In genomic region chr6:131532476-131533108, GRCh38 we compare ENCODE assay signal across 10 cellular contexts. TPM values are rescaled to one million over a fixed set of nuclear protein-coding genes. Genes with fewer than 3 reads are reported as not detected.
DNase-seq lines count a peak whose midpoint lies in the region; ATAC-seq and TF ChIP-seq lines count a peak whose summit lies in the region.
"Had no signal": no experiment of that assay in that cellular context is flagged by ENCODE, and none has a peak within 500 bp of the region (broad histone marks: within the 10 kb centered on the region; RNA-seq: fewer than 3 reads in every experiment).

No MANE protein-coding gene starts in this region.

- H3K4me3 ChIP-seq in GM12865 (ENCODE audit: low read depth, low read length): no peak overlapping the region
- H3K4me3 ChIP-seq in epithelial cell of esophagus (ENCODE audit: low read length): no peak overlapping the region

- TF ChIP-seq CTCF in GM12865 (IDR thresholded peaks at IDR 0.05; ENCODE audit: insufficient read depth, low read depth, low read length, missing control alignments): no peak
- no peak for TF ChIP-seq CTCF in epithelial cell of esophagus (IDR thresholded peaks at IDR 0.05; ENCODE audit: insufficient read depth, low read depth, low read length, missing control alignments)

- peak; percentile 90 for ATAC-seq in GM21723 (IDR thresholded peaks at IDR 0.05; ENCODE audit: unreplicated experiment)

- DNase-seq in GM12865 (ENCODE audit: low read depth) (peak; percentile 42), LHCN-M2 (ENCODE audit: low read depth) (peak; percentile 8), epithelial cell of esophagus (ENCODE audit: low read depth) (peak; percentile 6), NCI-H345 treated with DMSO at 0.1 percent for 48 hours (lab: John Stamatoyannopoulos, UW; ENCODE audit: unreplicated experiment) (no peak), HuH-7 (ENCODE audit: low spot score) (no peak), NCI-H345 (lab: John Stamatoyannopoulos, UW) (no peak), DMS 273 treated with DMSO at 0.1 percent for 48 hours (lab: John Stamatoyannopoulos, UW) (no peak)
- DNase-seq: DMS79 had no signal

RNA-seq across cellular contexts. Expression of gene ARG1, which starts 40.4 kb away (rescaled TPM):
- not detected in 2 replicates for total RNA-seq in LHCN-M2 (2014; rRNA removed)
- polyA plus RNA-seq in LHCN-M2 (2012): not detected
- polyA plus RNA-seq: IgD-negative memory B cell had no signal

Comparison
In these comparisons a context has a peak if more than half of its experiments do, and no peak if none do; other contexts are left out.
1. DNase-seq: peak in GM12865 (single experiment), LHCN-M2 (single experiment) and epithelial cell of esophagus (single experiment); none in NCI-H345 treated with DMSO at 0.1 percent for 48 hours (single experiment), HuH-7 (single experiment), NCI-H345 (single experiment) and DMS 273 treated with DMSO at 0.1 percent for 48 hours (single experiment).